30 cellular contexts compared by ENCODE assay signal in the genomic region with DNA sequence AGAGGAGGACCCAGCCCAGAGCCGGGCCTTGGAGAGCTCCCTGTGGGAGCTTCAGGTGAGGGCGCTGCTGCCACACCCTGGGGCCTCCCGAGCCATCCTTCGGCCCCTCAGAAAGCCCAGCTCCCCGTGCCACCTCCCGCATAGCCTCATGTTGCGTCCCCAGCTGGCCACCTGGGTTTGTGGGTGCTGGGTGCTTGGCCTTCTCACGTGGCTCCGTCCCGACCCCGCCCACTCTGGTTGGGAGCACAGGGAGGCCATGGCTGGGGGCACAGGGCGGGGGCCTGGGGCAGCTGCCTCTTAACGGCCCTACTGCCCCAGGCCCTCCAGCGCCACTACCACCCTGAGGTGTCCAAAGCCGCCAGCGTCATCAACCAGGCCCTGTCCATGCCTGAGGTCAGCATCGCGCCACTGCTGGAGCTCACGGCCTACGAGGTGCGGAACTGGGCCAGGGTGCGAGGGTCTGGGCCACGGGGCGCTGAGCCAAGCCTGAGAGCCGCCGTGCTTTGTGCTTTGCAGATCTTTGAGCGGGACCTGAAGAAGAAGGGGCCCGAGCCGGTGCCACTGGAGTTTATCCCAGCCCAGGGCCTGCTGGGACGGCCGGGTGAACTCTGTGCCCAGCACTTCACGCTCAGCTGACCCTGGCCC. TPM values are rescaled to one million over a fixed set of nuclear protein-coding genes. Genes with fewer than 3 reads are reported as not detected.
DNase-seq lines count a peak whose midpoint lies in the region; ATAC-seq and TF ChIP-seq lines count a peak whose summit lies in the region.
"Had no signal": no experiment of that assay in that cellular context is flagged by ENCODE, and none has a peak within 500 bp of the region (broad histone marks: within the 10 kb centered on the region; RNA-seq: fewer than 3 reads in every experiment).

No MANE protein-coding gene starts in this region.

- BruUV-seq in MCF 10A (replicated peaks; lab: Mats Ljungman, UMichigan) = TSS peak; percentile 27

- 93 to 94% methylated on average over 7 to 31 of the region's 32 CpGs for WGBS in upper lobe of left lung, 2 donors

- H3K27me3 Mint-ChIP-seq in MCF 10A (ENCODE audit: insufficient read depth, unreplicated experiment) = no peaks in the 10 kb centered on the region
- H3K27me3 Mint-ChIP-seq: activated CD4-positive, alpha-beta memory T cell treated with anti-CD3 and anti-CD28 coated beads, Interleukin-2, amount 10 ng/mL, durations not matched to agents 7 days and 5 days; activated naive CD4-positive, alpha-beta T cell treated with anti-CD3 and anti-CD28 coated beads, Interleukin-2, amount 10 ng/mL, durations not matched to agents 7 days and 5 days; stimulated activated memory B cell treated with anti-CD40 and anti-IgM and Interleukin-4, amounts not matched to agents 10 μg/mL and 1 μg/mL and 100 μg/mL, for 72 hours; type B pancreatic cell had no signal

- no peak for ATAC-seq in RWPE2 (ENCODE audit: low read depth)
- no peak for ATAC-seq in lower lobe of right lung
- no peak for ATAC-seq in upper lobe of left lung (ENCODE audit: low FRiP score in 2 of 2)
- ATAC-seq: activated CD4-positive, CD25-positive, alpha-beta regulatory T cell treated with anti-CD3 and anti-CD28 coated beads, Interleukin-2, amount 50 U/mL, for 24 hours; CD8-positive, alpha-beta T cell; gastroesophageal sphincter; left colon; stimulated activated memory B cell treated with anti-CD40 and anti-IgM and Interleukin-4, amounts not matched to agents 10 μg/mL and 1 μg/mL and 100 μg/mL, for 72 hours had no signal

- CTCF ChIA-PET in MCF 10A (lab: Yijun Ruan, JAX) = interaction anchor here (0.5 to 1.5 kb wide), 5 partner anchors 10 to 1019 kb away, joined by 3 to 4 read pairs (median 3); no protein-coding TSS in a partner anchor

- H3K9me3 ChIP-seq in breast epithelium (no peaks in the 10 kb centered on the region), RWPE2 (ENCODE audit: severe bottlenecking) (no peaks in the 10 kb centered on the region), lower lobe of right lung (no peaks in the 10 kb centered on the region), upper lobe of left lung (no peaks in the 10 kb centered on the region)
- H3K9me3 ChIP-seq: gastroesophageal sphincter, neutrophil, prostate gland had no signal

- H3K27me3 ChIP-seq in breast epithelium (no peaks in the 10 kb centered on the region), RWPE2 (ENCODE audit: insufficient read depth, poor library complexity, severe bottlenecking) (no peaks in the 10 kb centered on the region), lower lobe of right lung (ENCODE audit: low read depth) (no peaks in the 10 kb centered on the region), upper lobe of left lung (no peaks in the 10 kb centered on the region)
- H3K27me3 ChIP-seq: gastroesophageal sphincter, MG63, neutrophil had no signal

- no peaks in the 10 kb centered on the region for H3K9me3 Mint-ChIP-seq in MCF 10A (ENCODE audit: unreplicated experiment)
- H3K9me3 Mint-ChIP-seq: activated CD4-positive, alpha-beta memory T cell treated with anti-CD3 and anti-CD28 coated beads, Interleukin-2, amount 10 ng/mL, durations not matched to agents 7 days and 5 days; activated naive CD4-positive, alpha-beta T cell treated with anti-CD3 and anti-CD28 coated beads, Interleukin-2, amount 10 ng/mL, durations not matched to agents 7 days and 5 days; CD8-positive, alpha-beta T cell; H9; stimulated activated memory B cell treated with anti-CD40 and anti-IgM and Interleukin-4, amounts not matched to agents 10 μg/mL and 1 μg/mL and 100 μg/mL, for 72 hours; T-helper 1 cell treated with Interleukin-12 subunit alpha and Interleukin-12 subunit beta and Interleukin-4 antibody, amounts not matched to agents 30 μg/mL and 1 μg/mL, for 36 hours; type B pancreatic cell had no signal

- no peak for TF ChIP-seq POLR2A in breast epithelium (IDR thresholded peaks at IDR 0.05)
- TF ChIP-seq POLR2A in upper lobe of left lung (IDR thresholded peaks at IDR 0.05) = no peak

- H3K27ac ChIP-seq in breast epithelium = no peak overlapping the region
- H3K27ac ChIP-seq in RWPE2 (ENCODE audit: poor library complexity, severe bottlenecking) = no peak overlapping the region
- no peak overlapping the region for H3K27ac ChIP-seq in lower lobe of right lung
- no peak overlapping the region for H3K27ac ChIP-seq in upper lobe of left lung
- H3K27ac ChIP-seq: gastroesophageal sphincter, HL-60, neutrophil, prostate gland, SK-N-MC had no signal

- intact Hi-C loops in MCF 10A (cut with micrococcal nuclease) = loop anchor here (10.0 kb wide), 1 partner anchor 463 kb away; the partner anchor contains the start of genes LRCOL1 and P2RX2
- intact Hi-C loops in breast epithelium (cut with DNase I; ENCODE audit: low total_unique reads) = no loop called here
- intact Hi-C loops in lower lobe of right lung (cut with DNase I) = no loop called here

- no peak overlapping the region for H3K27ac Mint-ChIP-seq in MCF 10A (ENCODE audit: low read depth, unreplicated experiment)
- H3K27ac Mint-ChIP-seq: activated CD4-positive, alpha-beta memory T cell treated with anti-CD3 and anti-CD28 coated beads, Interleukin-2, amount 10 ng/mL, durations not matched to agents 7 days and 5 days; activated naive CD4-positive, alpha-beta T cell treated with anti-CD3 and anti-CD28 coated beads, Interleukin-2, amount 10 ng/mL, durations not matched to agents 7 days and 5 days; CD8-positive, alpha-beta T cell; H9; stimulated activated memory B cell treated with anti-CD40 and anti-IgM and Interleukin-4, amounts not matched to agents 10 μg/mL and 1 μg/mL and 100 μg/mL, for 72 hours; T-helper 1 cell treated with Interleukin-12 subunit alpha and Interleukin-12 subunit beta and Interleukin-4 antibody, amounts not matched to agents 30 μg/mL and 1 μg/mL, for 36 hours; type B pancreatic cell had no signal

- no peak overlapping the region for H3K4me3 ChIP-seq in breast epithelium
- no peak overlapping the region for H3K4me3 ChIP-seq in RWPE2 (ENCODE audit: severe bottlenecking)
- no peak overlapping the region for H3K4me3 ChIP-seq in lower lobe of right lung
- H3K4me3 ChIP-seq in upper lobe of left lung = no peak overlapping the region
- H3K4me3 ChIP-seq: gastroesophageal sphincter, MG63, prostate gland, SK-N-MC had no signal

- POLR2A ChIA-PET in MCF 10A (lab: Yijun Ruan, JAX) = no interaction called here

- TF ChIP-seq CTCF in MCF 10A (IDR thresholded peaks at IDR 0.05; ENCODE audit: unreplicated experiment) = no peak
- TF ChIP-seq CTCF in breast epithelium (IDR thresholded peaks at IDR 0.05) = no peak
- TF ChIP-seq CTCF in RWPE2 (IDR thresholded peaks at IDR 0.05; ENCODE audit: poor library complexity, severe bottlenecking) = no peak
- no peak for TF ChIP-seq CTCF in lower lobe of right lung (IDR thresholded peaks at IDR 0.05)
- TF ChIP-seq CTCF in upper lobe of left lung (IDR thresholded peaks at IDR 0.05) = no peak

- H3K4me1 Mint-ChIP-seq in MCF 10A (ENCODE audit: insufficient read depth, unreplicated experiment) = no peaks in the 10 kb centered on the region
- H3K4me1 Mint-ChIP-seq: activated naive CD4-positive, alpha-beta T cell treated with anti-CD3 and anti-CD28 coated beads, Interleukin-2, amount 10 ng/mL, durations not matched to agents 7 days and 5 days; H9 had no signal

- H3K4me3 Mint-ChIP-seq in MCF 10A (ENCODE audit: unreplicated experiment) = no peak overlapping the region
- H3K4me3 Mint-ChIP-seq: activated CD4-positive, alpha-beta memory T cell treated with anti-CD3 and anti-CD28 coated beads, Interleukin-2, amount 10 ng/mL, durations not matched to agents 7 days and 5 days; activated naive CD4-positive, alpha-beta T cell treated with anti-CD3 and anti-CD28 coated beads, Interleukin-2, amount 10 ng/mL, durations not matched to agents 7 days and 5 days; CD8-positive, alpha-beta T cell; H9; stimulated activated memory B cell treated with anti-CD40 and anti-IgM and Interleukin-4, amounts not matched to agents 10 μg/mL and 1 μg/mL and 100 μg/mL, for 72 hours; T-helper 1 cell treated with Interleukin-12 subunit alpha and Interleukin-12 subunit beta and Interleukin-4 antibody, amounts not matched to agents 30 μg/mL and 1 μg/mL, for 36 hours; type B pancreatic cell had no signal

- DNase-seq in MCF 10A (ENCODE audit: unreplicated experiment) (no peak), breast epithelium (ENCODE audit: low spot score in 2 of 2) (no peak), RWPE2 (ENCODE audit: low spot score) (peak; percentile 56), lower lobe of right lung (peak; percentile 48), upper lobe of left lung (peak; percentile 19 to 81), SHP77 (lab: John Stamatoyannopoulos, UW) (no peak), SW 1271 (lab: John Stamatoyannopoulos, UW) (no peak), GF-D8 (lab: John Stamatoyannopoulos, UW) (no peak)
- DNase-seq: activated CD4-positive, alpha-beta memory T cell treated with anti-CD3 and anti-CD28 coated beads, Interleukin-2, amount 10 ng/mL, durations not matched to agents 7 days and 5 days; activated naive CD4-positive, alpha-beta T cell treated with anti-CD3 and anti-CD28 coated beads, Interleukin-2, amount 10 ng/mL, durations not matched to agents 7 days and 5 days; amygdala; CD8-positive, alpha-beta T cell; H9; hippocampal formation; KG1; MG63; NCI-H1930; NCI-H2171 treated with DMSO at 0.1 percent for 48 hours; NCI-H510A; substantia nigra had no signal

- H3K36me3 Mint-ChIP-seq in MCF 10A (ENCODE audit: insufficient read depth, unreplicated experiment) = peaks cover 7% of the 10 kb centered on the region
- H3K36me3 Mint-ChIP-seq: type B pancreatic cell had no signal

- TF ChIP-seq EP300 in upper lobe of left lung (IDR thresholded peaks at IDR 0.05) = no peak

- H3K4me1 ChIP-seq in breast epithelium (no peaks in the 10 kb centered on the region), RWPE2 (ENCODE audit: insufficient read depth, poor library complexity, severe bottlenecking) (no peaks in the 10 kb centered on the region), lower lobe of right lung (peaks cover 7% of the 10 kb centered on the region), upper lobe of left lung (peaks cover 0 to 17% (median 6%) of the 10 kb centered on the region in 4 donors)
- H3K4me1 ChIP-seq: prostate gland had no signal

- H3K36me3 ChIP-seq in breast epithelium = no peaks in the 10 kb centered on the region
- H3K36me3 ChIP-seq in RWPE2 (ENCODE audit: low read depth) = peaks cover 5% of the 10 kb centered on the region
- H3K36me3 ChIP-seq in lower lobe of right lung = peaks cover 25% of the 10 kb centered on the region
- peaks cover 2 to 43% (median 25%) of the 10 kb centered on the region in 4 donors for H3K36me3 ChIP-seq in upper lobe of left lung
- H3K36me3 ChIP-seq: prostate gland had no signal

RNA-seq across cellular contexts. Expression of gene NOC4L, which starts 7.6 kb away (rescaled TPM):
- 24.2 and 32.0 TPM in 2 replicates for total RNA-seq in MCF 10A (2022)
- total RNA-seq in breast epithelium = 10 to 100 TPM; 10.1 to 14.3 (median 11.1) TPM
- total RNA-seq in lower lobe of right lung = 15.8 TPM
- 10 to 100 TPM in 5 of 6 donors, 1 to 10 TPM in 1; 7.4 to 22.4 (median 19.2) TPM for total RNA-seq in upper lobe of left lung

RNA-seq across cellular contexts. Expression of gene DDX51, which starts 7.8 kb away (rescaled TPM):
- 18.3 and 24.0 TPM in 2 replicates for total RNA-seq in MCF 10A (2022)
- 10 to 100 TPM; 11.2 to 16.7 (median 16.4) TPM for total RNA-seq in breast epithelium
- total RNA-seq in lower lobe of right lung = 11.9 TPM
- 10 to 100 TPM in 5 of 6 donors, 1 to 10 TPM in 1; 8.7 to 23.5 (median 19.2) TPM for total RNA-seq in upper lobe of left lung

Comparison
In these comparisons a context has a peak if more than half of its experiments do, and no peak if none do; other contexts are left out.
1. DNase-seq: peak in RWPE2 (single experiment), lower lobe of right lung (single experiment) and upper lobe of left lung (2 of 2); none in MCF 10A (single experiment), breast epithelium (0 of 2), SHP77 (0 of 2), SW 1271 (0 of 2) and GF-D8 (single experiment).